ENCODE assay signal across 9 cellular contexts in genomic region chr2:73982140-73982617, GRCh38. TPM values are rescaled to one million over a fixed set of nuclear protein-coding genes. Genes with fewer than 3 reads are reported as not detected.
DNase-seq lines count a peak whose midpoint lies in the region; ATAC-seq and TF ChIP-seq lines count a peak whose summit lies in the region.
"Had no signal": no experiment of that assay in that cellular context is flagged by ENCODE, and none has a peak within 500 bp of the region (broad histone marks: within the 10 kb centered on the region; RNA-seq: fewer than 3 reads in every experiment).

No MANE protein-coding gene starts in this region.

- TF ChIP-seq EP300 in esophagus muscularis mucosa (IDR thresholded peaks at IDR 0.05) = no peak

- ATAC-seq in T-helper 17 cell = no peak
- ATAC-seq in left ventricle myocardium superior = peak; percentile 55
- ATAC-seq in GM19324 (IDR thresholded peaks at IDR 0.05; ENCODE audit: low FRiP score, unreplicated experiment) = no peak

- H3K4me3 ChIP-seq in esophagus muscularis mucosa = no peak overlapping the region

- no peaks in the 10 kb centered on the region for H3K36me3 ChIP-seq in esophagus muscularis mucosa
- H3K36me3 ChIP-seq: Peyer's patch had no signal

- intact Hi-C loops in left ventricle myocardium superior (cut with micrococcal nuclease) (no loop called here), esophagus muscularis mucosa (cut with DNase I) (loop anchor here (10.0 kb wide), 1 partner anchor 157 kb away; the partner anchor contains the start of gene STAMBP)

- peak overlapping the region in 1 of 4 donors; percentile 3 for H3K27ac ChIP-seq in esophagus muscularis mucosa (replicated peaks in 1 of 4)

- H3K27me3 ChIP-seq in esophagus muscularis mucosa = peaks cover 0 to 15% (median 0%) of the 10 kb centered on the region in 4 donors
- H3K27me3 ChIP-seq: Peyer's patch had no signal

- WGBS in esophagus muscularis mucosa = 64% methylated on average over 7 of the region's 7 CpGs

- peaks cover 47 to 52% (median 49%) of the 10 kb centered on the region in 4 donors for H3K4me1 ChIP-seq in esophagus muscularis mucosa

- H3K4me3 Mint-ChIP-seq in T-helper 17 cell = peak overlapping the region; percentile 81

- H3K36me3 Mint-ChIP-seq in T-helper 17 cell (ENCODE audit: low read depth) = peaks cover 2% of the 10 kb centered on the region

- H3K4me1 Mint-ChIP-seq in T-helper 17 cell = peaks cover 51% of the 10 kb centered on the region

- H3K27me3 Mint-ChIP-seq in T-helper 17 cell = no peaks in the 10 kb centered on the region

- H3K27ac Mint-ChIP-seq in T-helper 17 cell = peak overlapping the region; percentile 92

- H3K9me3 ChIP-seq in T-helper 17 cell (ENCODE audit: control insufficient read depth, low read length, poor library complexity, severe bottlenecking) (no peaks in the 10 kb centered on the region), esophagus muscularis mucosa (no peaks in the 10 kb centered on the region)
- H3K9me3 ChIP-seq: Peyer's patch had no signal

- no peak for TF ChIP-seq CTCF in esophagus muscularis mucosa (IDR thresholded peaks at IDR 0.05)

- DNase-seq in NCI-H82 (lab: John Stamatoyannopoulos, UW) (peak; percentile 37), NCI-H82 treated with DMSO at 0.1 percent for 48 hours (lab: John Stamatoyannopoulos, UW; ENCODE audit: unreplicated experiment) (no peak), T-helper 17 cell (no peak), left ventricle myocardium superior (peak; percentile 37), superior temporal gyrus (ENCODE audit: extremely low spot score) (peak; percentile 24), NOMO-1 treated with dmso at 0.1 percent for 144 hours (lab: John Stamatoyannopoulos, UW; ENCODE audit: unreplicated experiment) (no peak), esophagus muscularis mucosa (ENCODE audit: extremely low spot score) (no peak)

- TF ChIP-seq POLR2A in esophagus muscularis mucosa (IDR thresholded peaks at IDR 0.05; ENCODE audit: low read depth) = no peak

RNA-seq across cellular contexts. Expression of gene TET3, which starts 2.5 kb away (rescaled TPM):
- total RNA-seq in T-helper 17 cell = 10 to 100 TPM; 20.3 to 22.5 TPM
- 3.3 TPM for total RNA-seq in left ventricle myocardium superior
- total RNA-seq in esophagus muscularis mucosa = 1 to 10 TPM; 5.4 to 6.7 (median 6.1) TPM

RNA-seq across cellular contexts. Expression of gene DGUOK, which starts 55.5 kb away (rescaled TPM):
- 10 to 100 TPM; 34.2 to 39.7 TPM for total RNA-seq in T-helper 17 cell
- total RNA-seq in left ventricle myocardium superior = 18.1 TPM
- 10 to 100 TPM; 31.6 to 50.7 (median 36.6) TPM for total RNA-seq in esophagus muscularis mucosa

Comparison
In these comparisons a context has a peak if more than half of its experiments do, and no peak if none do; other contexts are left out.
1. DNase-seq: peak in NCI-H82 (single experiment), left ventricle myocardium superior (single experiment) and superior temporal gyrus (single experiment); none in NCI-H82 treated with DMSO at 0.1 percent for 48 hours (single experiment), T-helper 17 cell (0 of 3), NOMO-1 treated with dmso at 0.1 percent for 144 hours (single experiment) and esophagus muscularis mucosa (single experiment).